12 cellular contexts compared by ENCODE assay signal in genomic region chr13:52428295-52428694, GRCh38. TPM values are rescaled to one million over a fixed set of nuclear protein-coding genes. Genes with fewer than 3 reads are reported as not detected.
DNase-seq lines count a peak whose midpoint lies in the region; ATAC-seq and TF ChIP-seq lines count a peak whose summit lies in the region.
"Had no signal": no experiment of that assay in that cellular context is flagged by ENCODE, and none has a peak within 500 bp of the region (broad histone marks: within the 10 kb centered on the region; RNA-seq: fewer than 3 reads in every experiment).

No MANE protein-coding gene starts in this region.

- DNase-seq in HFFc6 (peak; percentile 20), Panc1 (ENCODE audit: low read depth, low spot score) (no peak), epithelial cell of prostate (ENCODE audit: low read depth, low spot score) (no peak), progenitor cell of endocrine pancreas (ENCODE audit: low spot score, unreplicated experiment) (no peak), G401 (ENCODE audit: low spot score) (no peak), NCI-H345 (lab: John Stamatoyannopoulos, UW) (no peak)
- no peak for DNase-seq in activated CD8-positive, alpha-beta T cell treated with anti-CD3 and anti-CD28 coated beads for 36 hours
- DNase-seq: activated T-cell treated with anti-CD3 and anti-CD28 coated beads for 4 hours; central memory CD4-positive, alpha-beta T cell; DMS79; NCI-H1105 had no signal

- POLR2A ChIA-PET in Panc1 (lab: Charles Lee), result no interaction called here
- POLR2A ChIA-PET in activated CD8-positive, alpha-beta T cell treated with anti-CD3 and anti-CD28 coated beads for 36 hours (lab: Charles Lee), result no interaction called here

- H3K4me3 Mint-ChIP-seq in HFFc6, result no peak overlapping the region
- H3K4me3 Mint-ChIP-seq in progenitor cell of endocrine pancreas (ENCODE audit: low read depth), result no peak overlapping the region
- no peak overlapping the region for H3K4me3 Mint-ChIP-seq in activated CD8-positive, alpha-beta T cell treated with anti-CD3 and anti-CD28 coated beads for 36 hours
- H3K4me3 Mint-ChIP-seq: memory B cell had no signal

- no peak for TF ChIP-seq CTCF in HFFc6 (IDR thresholded peaks at IDR 0.05)
- TF ChIP-seq CTCF in Panc1 (IDR thresholded peaks at IDR 0.05), result no peak
- TF ChIP-seq CTCF in progenitor cell of endocrine pancreas (IDR thresholded peaks at IDR 0.05; ENCODE audit: unreplicated experiment), result no peak
- no peak for TF ChIP-seq CTCF in activated CD8-positive, alpha-beta T cell treated with anti-CD3 and anti-CD28 coated beads for 36 hours (IDR thresholded peaks at IDR 0.05)

- intact Hi-C loops in Panc1 (cut with micrococcal nuclease; ENCODE audit: unreplicated experiment), result no loop called here
- intact Hi-C loops in activated CD8-positive, alpha-beta T cell treated with anti-CD3 and anti-CD28 coated beads for 36 hours (cut with micrococcal nuclease), result no loop called here

- H3K27me3 ChIP-seq in Panc1 (ENCODE audit: control insufficient read depth, insufficient read depth, low read length), result no peaks in the 10 kb centered on the region

- H3K4me1 ChIP-seq in Panc1 (ENCODE audit: control insufficient read depth, insufficient read depth, low read length), result peaks cover 12% of the 10 kb centered on the region

- H3K36me3 Mint-ChIP-seq in HFFc6 (ENCODE audit: low read depth) (peaks cover 28% of the 10 kb centered on the region), progenitor cell of endocrine pancreas (ENCODE audit: insufficient read depth) (peaks cover 32% of the 10 kb centered on the region)
- H3K36me3 Mint-ChIP-seq in activated CD8-positive, alpha-beta T cell treated with anti-CD3 and anti-CD28 coated beads for 36 hours (ENCODE audit: low read depth), result peaks cover 38% of the 10 kb centered on the region

- H3K9me3 Mint-ChIP-seq in HFFc6 (no peaks in the 10 kb centered on the region), progenitor cell of endocrine pancreas (ENCODE audit: low read depth) (no peaks in the 10 kb centered on the region)
- H3K9me3 Mint-ChIP-seq in activated CD8-positive, alpha-beta T cell treated with anti-CD3 and anti-CD28 coated beads for 36 hours, result no peaks in the 10 kb centered on the region
- H3K9me3 Mint-ChIP-seq: memory B cell had no signal

- in situ Hi-C loops in Panc1 (cut with HindIII; ENCODE audit: low pct_unique_long_range_greater_than_20kb, low sequenced_read_pairs), result no loop called here
- in situ Hi-C loops in G401 (cut with HindIII; ENCODE audit: low sequenced_read_pairs), result no loop called here

- CTCF ChIA-PET in Panc1 (lab: Charles Lee), result no interaction called here
- CTCF ChIA-PET in activated CD8-positive, alpha-beta T cell treated with anti-CD3 and anti-CD28 coated beads for 36 hours (lab: Charles Lee), result interaction anchor here (1.9 to 3.8 kb wide), 2 partner anchors 22 to 23 kb away, joined by 6 to 12 read pairs; partner anchors contain the start of gene VPS36

- H3K27ac Mint-ChIP-seq in HFFc6, result no peak overlapping the region
- peak overlapping the region; percentile 93 for H3K27ac Mint-ChIP-seq in progenitor cell of endocrine pancreas
- H3K27ac Mint-ChIP-seq in activated CD8-positive, alpha-beta T cell treated with anti-CD3 and anti-CD28 coated beads for 36 hours, result no peak overlapping the region
- H3K27ac Mint-ChIP-seq: memory B cell had no signal

- ATAC-seq in Panc1, result peak; percentile 84
- no peak for ATAC-seq in activated CD8-positive, alpha-beta T cell treated with anti-CD3 and anti-CD28 coated beads for 36 hours

- H3K4me3 ChIP-seq in Panc1 (ENCODE audit: low read depth in 2 of 2, low read length in 2 of 2), result no peak overlapping the region

- H3K27ac ChIP-seq in Panc1 (ENCODE audit: low read length), result no peak overlapping the region
- peak overlapping the region; percentile 33 for H3K27ac ChIP-seq in epithelial cell of prostate

- H3K9me3 ChIP-seq in Panc1 (ENCODE audit: control insufficient read depth, insufficient read depth, low read depth, low read length), result no peaks in the 10 kb centered on the region

- peaks cover 2% of the 10 kb centered on the region; the same call in 1 of the 2 replicates for H3K27me3 Mint-ChIP-seq in HFFc6 (ENCODE audit: insufficient read depth)
- no peaks in the 10 kb centered on the region for H3K27me3 Mint-ChIP-seq in progenitor cell of endocrine pancreas
- no peaks in the 10 kb centered on the region for H3K27me3 Mint-ChIP-seq in activated CD8-positive, alpha-beta T cell treated with anti-CD3 and anti-CD28 coated beads for 36 hours
- H3K27me3 Mint-ChIP-seq: memory B cell had no signal

- no TSS peak for BruUV-seq in Panc1 (replicated peaks; lab: Mats Ljungman, UMichigan)

- H3K4me1 Mint-ChIP-seq in HFFc6 (ENCODE audit: low read depth), result peaks cover 39% of the 10 kb centered on the region
- peaks cover 13% of the 10 kb centered on the region for H3K4me1 Mint-ChIP-seq in progenitor cell of endocrine pancreas (ENCODE audit: low read depth)
- no peaks in the 10 kb centered on the region for H3K4me1 Mint-ChIP-seq in activated CD8-positive, alpha-beta T cell treated with anti-CD3 and anti-CD28 coated beads for 36 hours (ENCODE audit: low read depth)

- peaks cover 19% of the 10 kb centered on the region for H3K36me3 ChIP-seq in Panc1 (ENCODE audit: control insufficient read depth, insufficient read depth, low read length)

RNA-seq across cellular contexts. Expression of gene VPS36, which starts 22.1 kb away (rescaled TPM):
- 10 to 100 TPM; 16.7 to 24.3 (median 19.9) TPM for total RNA-seq in HFFc6 (2021; fragmentation: NEBNext Ultra II Directional; extraction: Animal tissue kit (Norgen Biotek cat#: 25700))
- total RNA-seq in Panc1 (2021; ENCODE audit: unreplicated experiment), result 32.1 TPM
- 12.4 TPM for polyA plus RNA-seq in Panc1 (2012; ENCODE audit: insufficient read length)
- total RNA-seq in progenitor cell of endocrine pancreas, result 48.9 and 49.6 TPM in 2 replicates
- 12.6 and 21.2 TPM in 2 replicates for total RNA-seq in G401 (2014; rRNA removed; shearing (Covaris generic))
- 10 to 100 TPM; 26.3 to 29.6 TPM for total RNA-seq in activated CD8-positive, alpha-beta T cell treated with anti-CD3 and anti-CD28 coated beads for 36 hours

RNA-seq across cellular contexts. Expression of gene THSD1, which starts 22.3 kb away (rescaled TPM):
- total RNA-seq in HFFc6 (2021; fragmentation: NEBNext Ultra II Directional; extraction: Animal tissue kit (Norgen Biotek cat#: 25700)), result 1 to 10 TPM; 2.6 to 6.1 (median 3.2) TPM
- total RNA-seq in Panc1 (2021; ENCODE audit: unreplicated experiment) (3.3 TPM), progenitor cell of endocrine pancreas (1.7 TPM in 2 replicates)
- polyA plus RNA-seq in Panc1 (2012; ENCODE audit: insufficient read length), result 1.0 TPM
- total RNA-seq in G401 (2014; rRNA removed; shearing (Covaris generic)), result 0.55 and 1.3 TPM in 2 replicates
- total RNA-seq in activated CD8-positive, alpha-beta T cell treated with anti-CD3 and anti-CD28 coated beads for 36 hours, result under 1 TPM; 0.18 to 0.31 TPM

RNA-seq across cellular contexts. Expression of gene CKAP2, which starts 27.0 kb away (rescaled TPM):
- total RNA-seq in HFFc6 (2021; fragmentation: NEBNext Ultra II Directional; extraction: Animal tissue kit (Norgen Biotek cat#: 25700)), result 10 to 100 TPM; 39.5 to 87.9 (median 80.8) TPM
- total RNA-seq in Panc1 (2021; ENCODE audit: unreplicated experiment) (51.1 TPM), progenitor cell of endocrine pancreas (49.4 and 51.7 TPM in 2 replicates)
- polyA plus RNA-seq in Panc1 (2012; ENCODE audit: insufficient read length), result 15.9 TPM
- total RNA-seq in G401 (2014; rRNA removed; shearing (Covaris generic)), result 42.8 and 75.3 TPM in 2 replicates
- 10 to 100 TPM; 51.5 to 54.3 TPM for total RNA-seq in activated CD8-positive, alpha-beta T cell treated with anti-CD3 and anti-CD28 coated beads for 36 hours
